In the genomic region with DNA sequence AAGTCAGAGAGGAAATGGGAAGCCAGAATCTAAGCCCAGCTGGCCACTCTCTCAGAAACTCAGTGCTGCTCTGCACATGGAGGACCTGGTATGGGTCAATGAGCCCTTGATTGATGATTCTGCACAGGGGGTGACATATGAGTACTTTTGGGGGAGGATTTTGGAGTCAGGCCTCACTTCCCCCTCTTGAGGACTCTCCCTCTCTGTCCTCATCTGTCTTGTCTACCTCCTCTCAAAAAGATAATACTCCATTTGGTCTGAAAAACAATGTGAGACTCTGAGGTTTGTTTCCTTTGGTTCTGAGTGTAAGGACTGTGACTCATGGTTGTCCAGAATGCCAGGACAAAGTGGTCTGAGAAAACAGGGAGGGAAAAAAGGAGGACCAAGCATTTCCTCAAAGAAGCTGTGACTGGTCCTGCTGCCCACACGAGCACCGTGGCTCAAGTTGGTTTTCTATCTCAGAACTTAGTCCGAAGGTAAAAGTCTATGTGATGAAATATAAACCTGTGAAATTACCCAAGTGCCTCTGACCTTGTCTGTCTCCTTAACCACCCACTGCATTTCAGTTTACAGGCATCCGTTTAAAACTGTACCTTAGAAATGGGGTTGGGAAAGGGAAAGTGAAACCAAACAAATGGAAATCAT, we compare ENCODE assay signal across 8 cellular contexts. TPM values are rescaled to one million over a fixed set of nuclear protein-coding genes. Genes with fewer than 3 reads are reported as not detected.
DNase-seq lines count a peak whose midpoint lies in the region; ATAC-seq and TF ChIP-seq lines count a peak whose summit lies in the region.

No MANE protein-coding gene starts in this region.

- POLR2A ChIA-PET in AG04450 (lab: Yijun Ruan, JAX) = interaction anchor here (2.3 kb wide), 1 partner anchor 11 kb away, joined by 7 read pairs; the partner anchor contains the start of gene TTC39B

- peak; percentile 31 for ATAC-seq in GM19043 (IDR thresholded peaks at IDR 0.05; ENCODE audit: low read depth, unreplicated experiment)

- TF ChIP-seq CTCF in AG04450 (IDR thresholded peaks at IDR 0.05; ENCODE audit: low read depth, low read length) (no peak), ascending aorta (IDR thresholded peaks at IDR 0.05) (no peak)

- intact Hi-C loops in ascending aorta (cut with DNase I) = loop anchor here (5.0 kb wide), 1 partner anchor 134 kb away; no protein-coding TSS in a partner anchor

- H3K36me3 ChIP-seq in KOPT-K1 (ENCODE audit: insufficient read depth, low read length) (no peaks in the 10 kb centered on the region), ascending aorta (no peaks in the 10 kb centered on the region)

- no peak for DNase-seq in AG04450 (ENCODE audit: low read depth, low spot score)
- DNase-seq in ascending aorta (ENCODE audit: low spot score in 2 of 2) = no peak
- DNase-seq in kidney tubule cell (ENCODE audit: low spot score) = peak; percentile 81
- peak in 2 of 49 donors; percentile 4 to 15 for DNase-seq in substantia nigra (lab: John Stamatoyannopoulos, UW)
- no peak for DNase-seq in Kasumi-1 (lab: John Stamatoyannopoulos, UW)
- no peak for DNase-seq in SKM-1 (lab: John Stamatoyannopoulos, UW; ENCODE audit: unreplicated experiment)

- H3K27me3 ChIP-seq in AG04450 (ENCODE audit: control insufficient read depth, insufficient read depth, low read length) = no peaks in the 10 kb centered on the region
- no peaks in the 10 kb centered on the region for H3K27me3 ChIP-seq in ascending aorta

- H3K9me3 ChIP-seq in AG04450 (ENCODE audit: control insufficient read depth, insufficient read depth, low read length) = peaks cover 3% of the 10 kb centered on the region; the same call in 1 of the 2 replicates
- H3K9me3 ChIP-seq in KOPT-K1 (ENCODE audit: insufficient read depth, low read length, poor library complexity, severe bottlenecking) = peaks cover 15% of the 10 kb centered on the region
- no peaks in the 10 kb centered on the region for H3K9me3 ChIP-seq in ascending aorta

- H3K4me3 ChIP-seq in AG04450 (ENCODE audit: low read depth, low read length) (peak overlapping the region; percentile 34), ascending aorta (peak overlapping the region; percentile 64 to 68)

- H3K27ac ChIP-seq in AG04450 (ENCODE audit: low read depth, low read length) (peak overlapping the region; percentile 83), KOPT-K1 (ENCODE audit: low read depth, low read length, poor library complexity, severe bottlenecking) (peak overlapping the region; percentile 97), ascending aorta (peak overlapping the region; percentile 88 to 92), substantia nigra (ENCODE audit: low read depth, low read length, poor library complexity, severe bottlenecking) (peak overlapping the region; percentile 4)

- CTCF ChIA-PET in AG04450 (lab: Charles Lee) = interaction anchor here (1.0 kb wide), 1 partner anchor 8 kb away, joined by 3 read pairs; no protein-coding TSS in a partner anchor

- peaks cover 10 to 33% of the 10 kb centered on the region in 2 donors for H3K4me1 ChIP-seq in ascending aorta

RNA-seq across cellular contexts. Expression of gene TTC39B, which starts 11.1 kb away (rescaled TPM):
- 8.6 and 11.4 TPM in 2 replicates for polyA plus RNA-seq in AG04450 (2011; rRNA removed)
- 18.5 and 20.3 TPM in 2 replicates for polyA minus RNA-seq in AG04450 (2011; rRNA and poly(A)+ RNA removed)
- total RNA-seq in ascending aorta = 2.7 TPM

Comparison
In these comparisons a context has a peak if more than half of its experiments do, and no peak if none do; other contexts are left out.
1. H3K27ac ChIP-seq: peak in every context shown above with its lines; median percentile 97 in KOPT-K1; 90 in ascending aorta; 83 in AG04450; 4 in substantia nigra.